8 cellular contexts compared by ENCODE assay signal in genomic region chr2:38376346-38376682, GRCh38. TPM values are rescaled to one million over a fixed set of nuclear protein-coding genes. Genes with fewer than 3 reads are reported as not detected.
A peak's percentile ranks its signal among the peaks of the same experiment; 100 is the strongest.
DNase-seq lines count a peak whose midpoint lies in the region; ATAC-seq and TF ChIP-seq lines count a peak whose summit lies in the region.

No MANE protein-coding gene starts in this region.

- DNase-seq in DMS 273 treated with DMSO at 0.1 percent for 48 hours (lab: John Stamatoyannopoulos, UW) (peak; percentile 17), HK-2 (ENCODE audit: unreplicated experiment) (peak; percentile 71), PC-3 (peak; percentile 59), globus pallidus (ENCODE audit: low spot score) (peak; percentile 51), ovary (peak in 1 of 5 donors; percentile 76), vagina (ENCODE audit: extremely low spot score in 2 of 2) (no peak)
- peak; percentile 62 to 73 for DNase-seq in activated naive CD4-positive, alpha-beta T cell treated with anti-CD3 and anti-CD28 coated beads, Interleukin-2, amount 50 U/mL, for 72 hours (ENCODE audit: low spot score in 2 of 2)

- H3K4me3 ChIP-seq in PC-3 (ENCODE audit: low read length): peak overlapping the region; percentile 74
- peak overlapping the region; percentile 73 for H3K4me3 ChIP-seq in ovary
- H3K4me3 ChIP-seq in vagina: peak overlapping the region; percentile 87 to 95

- peaks cover 23% of the 10 kb centered on the region for H3K4me1 ChIP-seq in PC-3 (ENCODE audit: insufficient read depth, low read length)
- peaks cover 3% of the 10 kb centered on the region for H3K4me1 ChIP-seq in ovary (ENCODE audit: insufficient read depth)
- peaks cover 56% of the 10 kb centered on the region for H3K4me1 ChIP-seq in vagina

- CTCF ChIA-PET in PC-3 (lab: Charles Lee): interaction anchor here (0.5 to 2.6 kb wide), 7 partner anchors 10 to 205 kb away, joined by 3 to 21 read pairs (median 6); no protein-coding TSS in a partner anchor

- no peak for TF ChIP-seq EP300 in ovary (IDR thresholded peaks at IDR 0.05)

- no TSS peak for BruUV-seq in PC-3 (replicated peaks; lab: Mats Ljungman, UMichigan)

- peak overlapping the region; percentile 91 for H3K9ac ChIP-seq in PC-3 (ENCODE audit: low read length)

- H3K36me3 ChIP-seq in PC-3 (ENCODE audit: low read depth, low read length): peaks cover 11% of the 10 kb centered on the region; the same call in 1 of the 2 replicates
- H3K36me3 ChIP-seq in ovary: no peaks in the 10 kb centered on the region
- H3K36me3 ChIP-seq in vagina: no peaks in the 10 kb centered on the region

- ATAC-seq in GM19467 (IDR thresholded peaks at IDR 0.05; ENCODE audit: unreplicated experiment) (peak; percentile 24), PC-3 (peak; percentile 39)
- peak; percentile 52 to 67 for ATAC-seq in activated naive CD4-positive, alpha-beta T cell treated with anti-CD3 and anti-CD28 coated beads, Interleukin-2, amount 50 U/mL, for 72 hours

- H3F3A ChIP-seq in PC-3 (ENCODE audit: low read length, unreplicated experiment): no peaks in the 10 kb centered on the region

- 0% methylated on average over 18 to 23 of the region's 23 CpGs for WGBS in ovary, 3 donors

- H3K27ac ChIP-seq in PC-3 (ENCODE audit: low read length) (peak overlapping the region; percentile 58), ovary (peak overlapping the region; percentile 94 to 100), vagina (peak overlapping the region; percentile 99)

- H3K4me2 ChIP-seq in PC-3 (ENCODE audit: low read length): peak overlapping the region; percentile 81

- H3K27ac Mint-ChIP-seq in activated naive CD4-positive, alpha-beta T cell treated with anti-CD3 and anti-CD28 coated beads, Interleukin-2, amount 50 U/mL, for 72 hours: peak overlapping the region; percentile 83 to 95

- peaks cover 10 to 18% of the 10 kb centered on the region in 2 donors for H3K36me3 Mint-ChIP-seq in activated naive CD4-positive, alpha-beta T cell treated with anti-CD3 and anti-CD28 coated beads, Interleukin-2, amount 50 U/mL, for 72 hours

- H3K27me3 ChIP-seq in PC-3 (ENCODE audit: low read length): no peaks in the 10 kb centered on the region
- no peaks in the 10 kb centered on the region for H3K27me3 ChIP-seq in ovary
- H3K27me3 ChIP-seq in vagina: no peaks in the 10 kb centered on the region

- H2AFZ ChIP-seq in PC-3 (ENCODE audit: low read length): 0 out of 2 replicates have a peak overlapping the region, but pooled peaks have one; percentile 46

- intact Hi-C loops in PC-3 (cut with micrococcal nuclease) (loop anchor here (2.0 to 10.0 kb wide), 4 partner anchors 50 to 376 kb away; partner anchors contain the start of gene SRSF7), ovary (cut with DNase I) (loop anchor here (10.0 kb wide), 4 partner anchors 128 to 228 kb away; partner anchors contain the start of gene HNRNPLL (in 1 of the 4)), vagina (cut with DNase I) (no loop called here)

- H4K20me1 ChIP-seq in PC-3 (ENCODE audit: low read length): peaks cover 49% of the 10 kb centered on the region

- TF ChIP-seq CTCF in PC-3 (conservative IDR thresholded peaks at IDR 0.05; ENCODE audit: low read depth, low read length) (no peak), ovary (IDR thresholded peaks at IDR 0.05) (no peak), vagina (IDR thresholded peaks at IDR 0.05) (no peak)

- H3K9me3 ChIP-seq in PC-3 (ENCODE audit: low read length) (no peaks in the 10 kb centered on the region), ovary (no peaks in the 10 kb centered on the region), vagina (no peaks in the 10 kb centered on the region)

- peaks cover 53% of the 10 kb centered on the region for H3K79me2 ChIP-seq in PC-3 (ENCODE audit: low read length)

- POLR2A ChIA-PET in PC-3 (lab: Charles Lee; ENCODE audit: unreplicated experiment): interaction anchor here (0.6 kb wide), 1 partner anchor 272 kb away, joined by 3 read pairs; no protein-coding TSS in a partner anchor

- no peaks in the 10 kb centered on the region for H3K9me3 Mint-ChIP-seq in activated naive CD4-positive, alpha-beta T cell treated with anti-CD3 and anti-CD28 coated beads, Interleukin-2, amount 50 U/mL, for 72 hours

- H3K9me2 ChIP-seq in PC-3 (replicated peaks; ENCODE audit: low read length): no peaks in the 10 kb centered on the region

- peak; percentile 11 for TF ChIP-seq POLR2A in ovary (IDR thresholded peaks at IDR 0.05)
- TF ChIP-seq POLR2A in vagina (IDR thresholded peaks at IDR 0.05): no peak

RNA-seq across cellular contexts. Expression of gene ATL2, which starts 0.8 kb away (rescaled TPM):
- total RNA-seq in PC-3 (2014; rRNA removed) (65.3 and 89.4 TPM in 2 replicates), ovary (100 to 1,000 TPM in 2 of 7 donors, 10 to 100 TPM in 5; 75.2 to 149 (median 96.3) TPM), vagina (156 TPM)
- 10 to 100 TPM; 46.3 to 55.8 TPM for total RNA-seq in activated naive CD4-positive, alpha-beta T cell treated with anti-CD3 and anti-CD28 coated beads, Interleukin-2, amount 50 U/mL, for 72 hours
- polyA plus RNA-seq in ovary: 10 to 100 TPM; 47.9 to 53.6 TPM

Comparison
In these comparisons a context has a peak if more than half of its experiments do, and no peak if none do; other contexts are left out.
1. DNase-seq: peak in DMS 273 treated with DMSO at 0.1 percent for 48 hours (single experiment), HK-2 (single experiment), PC-3 (single experiment), activated naive CD4-positive, alpha-beta T cell treated with anti-CD3 and anti-CD28 coated beads, Interleukin-2, amount 50 U/mL, for 72 hours (2 of 2) and globus pallidus (single experiment); none in vagina (0 of 2).
2. Peak in every context shown above with its lines, with median percentiles within 50 percentile points of each other: ATAC-seq, H3K27ac ChIP-seq and H3K4me3 ChIP-seq.